Comparison of ENCODE assay signal across 19 cellular contexts in the genomic region with DNA sequence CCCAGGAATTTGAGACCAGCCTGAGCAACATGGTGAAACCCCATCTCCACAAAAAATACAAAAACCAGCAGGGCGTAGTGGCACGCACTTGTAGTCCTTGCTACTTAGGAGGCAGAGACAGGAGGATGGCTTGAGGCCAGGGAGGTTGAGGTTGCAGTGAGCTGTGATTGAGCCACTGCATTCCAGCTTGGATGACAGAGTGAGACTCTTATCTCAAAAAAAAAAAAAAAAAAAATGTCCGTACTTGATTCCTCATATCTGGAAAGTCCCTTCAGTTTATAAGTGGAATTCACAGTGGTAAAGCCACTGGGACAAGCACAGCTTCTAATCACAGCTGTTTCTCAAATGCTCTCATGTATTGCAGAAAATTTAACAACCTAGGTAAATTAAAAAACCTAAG.
DNase-seq lines count a peak whose midpoint lies in the region; ATAC-seq, FAIRE-seq and TF ChIP-seq lines count a peak whose summit lies in the region.
"Had no signal": no experiment of that assay in that cellular context is flagged by ENCODE, and none has a peak within 500 bp of the region (broad histone marks: within the 10 kb centered on the region; RNA-seq: fewer than 3 reads in every experiment).

No MANE protein-coding gene starts in this region.

- H3K9me3 ChIP-seq in right atrium auricular region = no peaks in the 10 kb centered on the region
- H3K9me3 ChIP-seq: A549, neutrophil, uterus had no signal

- no peaks in the 10 kb centered on the region for H3K27me3 ChIP-seq in right atrium auricular region
- H3K27me3 ChIP-seq: uterus had no signal

- H3K27ac ChIP-seq in right atrium auricular region = peak overlapping the region in 1 of 2 donors; percentile 19
- H3K27ac ChIP-seq: neutrophil had no signal

- peak; percentile 40 for FAIRE-seq in urothelium cell line (lab: Jason Lieb, UNC)
- FAIRE-seq: A549, colon had no signal

- no peak overlapping the region for H3K4me3 ChIP-seq in right atrium auricular region
- H3K4me3 ChIP-seq: A549, uterus had no signal

- H3K36me3 ChIP-seq in right atrium auricular region = no peaks in the 10 kb centered on the region
- H3K36me3 ChIP-seq: neutrophil, uterus had no signal

- intact Hi-C loops in Right ventricle myocardium superior (cut with DNase I) = no loop called here

- ATAC-seq in Right ventricle myocardium superior (ENCODE audit: poor library complexity) = peak; percentile 32
- ATAC-seq in HG02759 (IDR thresholded peaks at IDR 0.05; ENCODE audit: unreplicated experiment) = no peak
- ATAC-seq in HG03520 (IDR thresholded peaks at IDR 0.05; ENCODE audit: unreplicated experiment) = no peak
- ATAC-seq: A549, sciatic nerve, T-cell had no signal

- H3K4me1 ChIP-seq in right atrium auricular region = peaks cover 0 to 49% of the 10 kb centered on the region in 2 donors
- H3K4me1 ChIP-seq: uterus had no signal

- DNase-seq in Right ventricle myocardium superior (no peak), right atrium auricular region (ENCODE audit: low spot score) (no peak), astrocyte of the hippocampus (ENCODE audit: low read depth, low spot score) (peak; percentile 71), hepatic stellate cell (ENCODE audit: low spot score) (peak; percentile 39), urothelium cell line (ENCODE audit: low spot score) (no peak), CD1c-positive myeloid dendritic cell (ENCODE audit: extremely low spot score) (no peak)
- DNase-seq: activated CD4-positive, alpha-beta T cell treated with anti-CD3 and anti-CD28 coated beads for 1 hour; H9; NCI-H187 treated with DMSO at 0.1 percent for 48 hours; NCI-H526 treated with DMSO at 0.1 percent for 48 hours; stimulated activated CD4-positive, alpha-beta T cell treated with anti-CD3 and anti-CD28 coated beads, Interleukin-4, amount 100 ng/mL, for 4 hours; T-cell; uterus had no signal

- no peak for TF ChIP-seq CTCF in right atrium auricular region (IDR thresholded peaks at IDR 0.05)

Comparison
In these comparisons a context has a peak if more than half of its experiments do, and no peak if none do; other contexts are left out.
1. DNase-seq: peak in astrocyte of the hippocampus (single experiment) and hepatic stellate cell (single experiment); none in Right ventricle myocardium superior (single experiment), right atrium auricular region (single experiment), urothelium cell line (single experiment) and CD1c-positive myeloid dendritic cell (single experiment).